In genomic region chr16:73703891-73704290, GRCh38 we compare ENCODE assay signal across 32 cellular contexts.
"Had no signal": no experiment of that assay in that cellular context is flagged by ENCODE, and none has a peak within 500 bp of the region (broad histone marks: within the 10 kb centered on the region; RNA-seq: fewer than 3 reads in every experiment).

No MANE protein-coding gene starts in this region.

- H3K4me3 ChIP-seq: adrenal gland, body of pancreas, coronary artery, dorsolateral prefrontal cortex, esophagus muscularis mucosa, gastroesophageal sphincter had no signal

- H3K9me3 ChIP-seq: adrenal gland, body of pancreas, esophagus muscularis mucosa, gastroesophageal sphincter had no signal

- H3K27ac Mint-ChIP-seq: activated CD4-positive, alpha-beta memory T cell treated with anti-CD3 and anti-CD28 coated beads, Interleukin-2, amount 10 ng/mL, durations not matched to agents 7 days and 5 days; activated CD4-positive, alpha-beta T cell treated with anti-CD3 and anti-CD28 coated beads, Interleukin-2, amount 10 ng/mL, durations not matched to agents 7 days and 5 days; activated naive CD4-positive, alpha-beta T cell treated with anti-CD3 and anti-CD28 coated beads, Interleukin-2, amount 10 ng/mL, durations not matched to agents 7 days and 5 days; activated naive CD8-positive, alpha-beta T cell; activated naive CD8-positive, alpha-beta T cell treated with anti-CD3 and anti-CD28 coated beads, Interleukin-2, amount 50 U/mL, for 24 hours; activated T-cell treated with anti-CD3 and anti-CD28 coated beads, Interleukin-2, amount 50 U/mL, for 24 hours; activated T-cell treated with anti-CD3 and anti-CD28 coated beads, Interleukin-2, amount 50 U/mL, for 72 hours; dendritic cell treated with granulocyte-macrophage colony-stimulating factor and Interleukin-4, amounts not matched to agents 40 ng/mL and 50 ng/mL, for 4 days; endodermal cell; WTC11 had no signal

- ATAC-seq: activated naive CD8-positive, alpha-beta T cell treated with anti-CD3 and anti-CD28 coated beads, Interleukin-2, amount 50 U/mL, for 24 hours; activated T-cell treated with anti-CD3 and anti-CD28 coated beads, Interleukin-2, amount 50 U/mL, for 72 hours; body of pancreas; gastroesophageal sphincter; WTC11 had no signal

- H3K27me3 Mint-ChIP-seq: activated CD4-positive, alpha-beta memory T cell treated with anti-CD3 and anti-CD28 coated beads, Interleukin-2, amount 10 ng/mL, durations not matched to agents 7 days and 5 days; activated CD4-positive, alpha-beta T cell treated with anti-CD3 and anti-CD28 coated beads, Interleukin-2, amount 10 ng/mL, durations not matched to agents 7 days and 5 days; activated naive CD4-positive, alpha-beta T cell treated with anti-CD3 and anti-CD28 coated beads, Interleukin-2, amount 10 ng/mL, durations not matched to agents 7 days and 5 days; activated T-cell treated with anti-CD3 and anti-CD28 coated beads, Interleukin-2, amount 50 U/mL, for 24 hours; central memory CD8-positive, alpha-beta T cell; dendritic cell treated with granulocyte-macrophage colony-stimulating factor and Interleukin-4, amounts not matched to agents 40 ng/mL and 50 ng/mL, for 4 days had no signal

- DNase-seq: activated CD4-positive, alpha-beta memory T cell treated with anti-CD3 and anti-CD28 coated beads, Interleukin-2, amount 10 ng/mL, durations not matched to agents 7 days and 5 days; activated CD4-positive, alpha-beta T cell treated with anti-CD3 and anti-CD28 coated beads for 1 hour; activated CD4-positive, alpha-beta T cell treated with anti-CD3 and anti-CD28 coated beads for 4 hours; activated CD4-positive, alpha-beta T cell treated with anti-CD3 and anti-CD28 coated beads, Interleukin-2, amount 10 ng/mL, durations not matched to agents 7 days and 5 days; activated CD4-positive, alpha-beta T cell treated with anti-CD3 and anti-CD28 coated beads, Interleukin-2, amount 50 U/mL, for 4 hours; activated CD8-positive, alpha-beta memory T cell treated with anti-CD3 and anti-CD28 coated beads, Interleukin-2, amount 50 U/mL, for 48 hours; activated gamma-delta T cell; activated naive CD4-positive, alpha-beta T cell; activated naive CD4-positive, alpha-beta T cell treated with anti-CD3 and anti-CD28 coated beads, Interleukin-2, amount 10 ng/mL, durations not matched to agents 7 days and 5 days; activated naive CD8-positive, alpha-beta T cell treated with anti-CD3 and anti-CD28 coated beads, Interleukin-2, amount 50 U/mL, for 24 hours; activated T-cell treated with anti-CD3 and anti-CD28 coated beads for 4 hours; activated T-cell treated with anti-CD3 and anti-CD28 coated beads, Interleukin-2, amount 50 U/mL, for 24 hours; activated T-cell treated with anti-CD3 and anti-CD28 coated beads, Interleukin-2, amount 50 U/mL, for 72 hours; adrenal gland; amygdala; aorta; body of pancreas; dorsolateral prefrontal cortex; effector memory CD4-positive, alpha-beta T cell; endodermal cell; erythroblast; foreskin melanocyte; head of caudate nucleus; T-helper 2 cell had no signal

- H3K9me3 Mint-ChIP-seq: activated CD4-positive, alpha-beta T cell treated with anti-CD3 and anti-CD28 coated beads, Interleukin-2, amount 10 ng/mL, durations not matched to agents 7 days and 5 days; activated naive CD4-positive, alpha-beta T cell treated with anti-CD3 and anti-CD28 coated beads, Interleukin-2, amount 10 ng/mL, durations not matched to agents 7 days and 5 days; activated T-cell treated with anti-CD3 and anti-CD28 coated beads, Interleukin-2, amount 50 U/mL, for 24 hours; dendritic cell treated with granulocyte-macrophage colony-stimulating factor and Interleukin-4, amounts not matched to agents 40 ng/mL and 50 ng/mL, for 4 days; endodermal cell had no signal

- H3K36me3 ChIP-seq: adrenal gland, esophagus muscularis mucosa, gastroesophageal sphincter had no signal

- H3K4me1 Mint-ChIP-seq: activated CD4-positive, alpha-beta memory T cell treated with anti-CD3 and anti-CD28 coated beads, Interleukin-2, amount 10 ng/mL, durations not matched to agents 7 days and 5 days; activated CD4-positive, alpha-beta T cell treated with anti-CD3 and anti-CD28 coated beads, Interleukin-2, amount 10 ng/mL, durations not matched to agents 7 days and 5 days; activated naive CD4-positive, alpha-beta T cell treated with anti-CD3 and anti-CD28 coated beads, Interleukin-2, amount 10 ng/mL, durations not matched to agents 7 days and 5 days; activated naive CD8-positive, alpha-beta T cell treated with anti-CD3 and anti-CD28 coated beads, Interleukin-2, amount 50 U/mL, for 24 hours; central memory CD8-positive, alpha-beta T cell had no signal

- H3K4me3 Mint-ChIP-seq: activated CD4-positive, alpha-beta memory T cell treated with anti-CD3 and anti-CD28 coated beads, Interleukin-2, amount 10 ng/mL, durations not matched to agents 7 days and 5 days; activated CD4-positive, alpha-beta T cell treated with anti-CD3 and anti-CD28 coated beads, Interleukin-2, amount 10 ng/mL, durations not matched to agents 7 days and 5 days; activated naive CD4-positive, alpha-beta T cell treated with anti-CD3 and anti-CD28 coated beads, Interleukin-2, amount 10 ng/mL, durations not matched to agents 7 days and 5 days; activated naive CD8-positive, alpha-beta T cell; activated naive CD8-positive, alpha-beta T cell treated with anti-CD3 and anti-CD28 coated beads, Interleukin-2, amount 50 U/mL, for 24 hours; activated T-cell treated with anti-CD3 and anti-CD28 coated beads, Interleukin-2, amount 50 U/mL, for 24 hours; activated T-cell treated with anti-CD3 and anti-CD28 coated beads, Interleukin-2, amount 50 U/mL, for 72 hours; central memory CD8-positive, alpha-beta T cell; dendritic cell treated with granulocyte-macrophage colony-stimulating factor and Interleukin-4, amounts not matched to agents 40 ng/mL and 50 ng/mL, for 4 days; endodermal cell; WTC11 had no signal

- H3K27me3 ChIP-seq: adrenal gland, body of pancreas, esophagus muscularis mucosa, gastroesophageal sphincter had no signal

- H3K36me3 Mint-ChIP-seq: activated naive CD4-positive, alpha-beta T cell treated with anti-CD3 and anti-CD28 coated beads, Interleukin-2, amount 10 ng/mL, durations not matched to agents 7 days and 5 days; activated naive CD8-positive, alpha-beta T cell; WTC11 had no signal

- H3K4me1 ChIP-seq: adrenal gland, body of pancreas, esophagus muscularis mucosa, gastroesophageal sphincter had no signal

- H3K27ac ChIP-seq: adrenal gland, body of pancreas, coronary artery, dorsolateral prefrontal cortex, esophagus muscularis mucosa, gastroesophageal sphincter, VCaP had no signal
